In genomic region chrX:130734713-130735112, GRCh38 we compare ENCODE assay signal across 1 cellular context.
TF ChIP-seq lines count a peak whose summit lies in the region.

No MANE protein-coding gene starts in this region.

TF ChIP-seq in GM23338, 12 proteins besides CTCF, POLR2A, EP300 and RAD21:
- TF ChIP-seq, protein P1, sequence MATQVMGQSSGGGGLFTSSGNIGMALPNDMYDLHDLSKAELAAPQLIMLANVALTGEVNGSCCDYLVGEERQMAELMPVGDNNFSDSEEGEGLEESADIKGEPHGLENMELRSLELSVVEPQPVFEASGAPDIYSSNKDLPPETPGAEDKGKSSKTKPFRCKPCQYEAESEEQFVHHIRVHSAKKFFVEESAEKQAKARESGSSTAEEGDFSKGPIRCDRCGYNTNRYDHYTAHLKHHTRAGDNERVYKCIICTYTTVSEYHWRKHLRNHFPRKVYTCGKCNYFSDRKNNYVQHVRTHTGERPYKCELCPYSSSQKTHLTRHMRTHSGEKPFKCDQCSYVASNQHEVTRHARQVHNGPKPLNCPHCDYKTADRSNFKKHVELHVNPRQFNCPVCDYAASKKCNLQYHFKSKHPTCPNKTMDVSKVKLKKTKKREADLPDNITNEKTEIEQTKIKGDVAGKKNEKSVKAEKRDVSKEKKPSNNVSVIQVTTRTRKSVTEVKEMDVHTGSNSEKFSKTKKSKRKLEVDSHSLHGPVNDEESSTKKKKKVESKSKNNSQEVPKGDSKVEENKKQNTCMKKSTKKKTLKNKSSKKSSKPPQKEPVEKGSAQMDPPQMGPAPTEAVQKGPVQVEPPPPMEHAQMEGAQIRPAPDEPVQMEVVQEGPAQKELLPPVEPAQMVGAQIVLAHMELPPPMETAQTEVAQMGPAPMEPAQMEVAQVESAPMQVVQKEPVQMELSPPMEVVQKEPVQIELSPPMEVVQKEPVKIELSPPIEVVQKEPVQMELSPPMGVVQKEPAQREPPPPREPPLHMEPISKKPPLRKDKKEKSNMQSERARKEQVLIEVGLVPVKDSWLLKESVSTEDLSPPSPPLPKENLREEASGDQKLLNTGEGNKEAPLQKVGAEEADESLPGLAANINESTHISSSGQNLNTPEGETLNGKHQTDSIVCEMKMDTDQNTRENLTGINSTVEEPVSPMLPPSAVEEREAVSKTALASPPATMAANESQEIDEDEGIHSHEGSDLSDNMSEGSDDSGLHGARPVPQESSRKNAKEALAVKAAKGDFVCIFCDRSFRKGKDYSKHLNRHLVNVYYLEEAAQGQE (IDR thresholded peaks at IDR 0.05; ENCODE audit: unreplicated experiment) = no peak
- TF ChIP-seq NANOG (IDR thresholded peaks at IDR 0.05; ENCODE audit: borderline replicate concordance) = no peak
